Comparison of ENCODE assay signal across 10 cellular contexts in genomic region chr12:96514328-96514727, GRCh38. TPM values are rescaled to one million over a fixed set of nuclear protein-coding genes. Genes with fewer than 3 reads are reported as not detected.
DNase-seq lines count a peak whose midpoint lies in the region; ATAC-seq, FAIRE-seq and TF ChIP-seq lines count a peak whose summit lies in the region.
"Had no signal": no experiment of that assay in that cellular context is flagged by ENCODE, and none has a peak within 500 bp of the region (broad histone marks: within the 10 kb centered on the region; RNA-seq: fewer than 3 reads in every experiment).

No MANE protein-coding gene starts in this region.

- H3K27me3 ChIP-seq in muscle layer of colon (ENCODE audit: control insufficient read depth in 1 of 2, insufficient read depth in 2 of 2, low read length in 2 of 2) (no peaks in the 10 kb centered on the region), pancreas (peaks cover 0 to 3% (median 0%) of the 10 kb centered on the region in 4 donors)
- H3K27me3 ChIP-seq in CD4-positive, alpha-beta T cell (ENCODE audit: control insufficient read depth, insufficient read depth, low read length), result no peaks in the 10 kb centered on the region
- H3K27me3 ChIP-seq: esophagus squamous epithelium, neural progenitor cell had no signal

- H3K4me1 Mint-ChIP-seq in CD4-positive, alpha-beta T cell (ENCODE audit: low read depth), result peaks cover 14% of the 10 kb centered on the region
- H3K4me1 Mint-ChIP-seq: neural progenitor cell had no signal

- 58 to 61% methylated on average over 3 of the region's 3 CpGs for WGBS in pancreas, 2 donors

- no peaks in the 10 kb centered on the region for H3K36me3 Mint-ChIP-seq in CD4-positive, alpha-beta T cell (ENCODE audit: low read depth)
- H3K36me3 Mint-ChIP-seq: neural progenitor cell had no signal

- H3K9ac ChIP-seq in muscle layer of colon (ENCODE audit: low read length), result no peak overlapping the region
- H3K9ac ChIP-seq: neural progenitor cell had no signal

- DNase-seq in CD4-positive, alpha-beta T cell, result no peak
- DNase-seq in OCI-M1 (lab: John Stamatoyannopoulos, UW) (no peak), pancreas (no peak)
- no peak for DNase-seq in stimulated activated CD4-positive, alpha-beta T cell treated with anti-CD3 and anti-CD28 coated beads, Interleukin-4, amount 100 ng/mL, for 4 hours
- DNase-seq: esophagus squamous epithelium had no signal

- no peaks in the 10 kb centered on the region for H3K27me3 Mint-ChIP-seq in CD4-positive, alpha-beta T cell

- H3K4me3 ChIP-seq in muscle layer of colon (ENCODE audit: low read depth in 1 of 2, low read length in 2 of 2), result no peak overlapping the region
- H3K4me3 ChIP-seq in pancreas, result no peak overlapping the region
- H3K4me3 ChIP-seq: esophagus squamous epithelium, neural progenitor cell had no signal

- no peak overlapping the region for H3K27ac Mint-ChIP-seq in CD4-positive, alpha-beta T cell
- H3K27ac Mint-ChIP-seq: neural progenitor cell had no signal

- POLR2A ChIA-PET in CD4-positive, alpha-beta T cell (lab: Charles Lee), result interaction anchor here (2.0 kb wide), 1 partner anchor 114 kb away, joined by 9 read pairs; the partner anchor contains the start of gene CDK17

- ATAC-seq in GM18861 (IDR thresholded peaks at IDR 0.05; ENCODE audit: unreplicated experiment) (peak; percentile 85), GM21825 (IDR thresholded peaks at IDR 0.05; ENCODE audit: unreplicated experiment) (peak; percentile 84), HG03565 (IDR thresholded peaks at IDR 0.05; ENCODE audit: unreplicated experiment) (peak; percentile 86), pancreas (no peak)
- no peak for ATAC-seq in CD4-positive, alpha-beta T cell (ENCODE audit: poor library complexity)

- H3K9me3 ChIP-seq in muscle layer of colon (ENCODE audit: low read length) (no peaks in the 10 kb centered on the region), pancreas (no peaks in the 10 kb centered on the region)
- no peaks in the 10 kb centered on the region for H3K9me3 ChIP-seq in CD4-positive, alpha-beta T cell (ENCODE audit: control insufficient read depth, low read length)
- H3K9me3 ChIP-seq: esophagus squamous epithelium had no signal

- peaks cover 23% of the 10 kb centered on the region for H3K4me1 ChIP-seq in muscle layer of colon (ENCODE audit: insufficient read depth, low read length)
- H3K4me1 ChIP-seq in pancreas, result no peaks in the 10 kb centered on the region
- H3K4me1 ChIP-seq: neural progenitor cell had no signal

- no peaks in the 10 kb centered on the region for H3K9me3 Mint-ChIP-seq in CD4-positive, alpha-beta T cell
- H3K9me3 Mint-ChIP-seq: neural progenitor cell had no signal

- H3K36me3 ChIP-seq in muscle layer of colon (ENCODE audit: insufficient read depth, low read length) (no peaks in the 10 kb centered on the region), pancreas (no peaks in the 10 kb centered on the region)
- H3K36me3 ChIP-seq: esophagus squamous epithelium, neural progenitor cell had no signal

- H3K27ac ChIP-seq in muscle layer of colon (ENCODE audit: low read depth, low read length), result peak overlapping the region; percentile 16
- H3K27ac ChIP-seq in CD4-positive, alpha-beta T cell (ENCODE audit: low read depth, low read length), result no peak overlapping the region
- no peak overlapping the region for H3K27ac ChIP-seq in pancreas
- H3K27ac ChIP-seq: esophagus squamous epithelium, neural progenitor cell had no signal

- intact Hi-C loops in CD4-positive, alpha-beta T cell (cut with DNase I, micrococcal nuclease), result loop anchor here in 1 of 2 experiments (2.0 kb wide), 1 partner anchor 114 kb away; the partner anchor contains the start of gene CDK17
- intact Hi-C loops in pancreas (cut with DNase I), result loop anchor here in 2 of 3 donors (10.0 kb wide), 1 partner anchor 450 kb away; no protein-coding TSS in a partner anchor

- no peak for FAIRE-seq in pancreas (lab: Jason Lieb, UNC)

- TF ChIP-seq CTCF in CD4-positive, alpha-beta T cell (IDR thresholded peaks at IDR 0.05), result no peak
- TF ChIP-seq CTCF in pancreas (IDR thresholded peaks at IDR 0.05), result no peak

- CTCF ChIA-PET in CD4-positive, alpha-beta T cell (lab: Charles Lee), result interaction anchor here (2.5 kb wide), 1 partner anchor 25 kb away, joined by 8 read pairs; the partner anchor contains the start of gene CFAP54

- no peak overlapping the region for H3K4me3 Mint-ChIP-seq in CD4-positive, alpha-beta T cell
- H3K4me3 Mint-ChIP-seq: neural progenitor cell had no signal

RNA-seq across cellular contexts. Expression of gene CFAP54, which starts 25.0 kb away (rescaled TPM):
- total RNA-seq in CD4-positive, alpha-beta T cell, result under 1 TPM; 0.20 to 0.22 TPM
- total RNA-seq in pancreas, result under 1 TPM; 0.03 to 0.21 (median 0.14) TPM
- under 1 TPM; 0.02 to 0.04 TPM for polyA plus RNA-seq in pancreas

Comparison
In these comparisons a context has a peak if more than half of its experiments do, and no peak if none do; other contexts are left out.
1. ATAC-seq: peak in GM18861 (single experiment), GM21825 (single experiment) and HG03565 (single experiment); none in CD4-positive, alpha-beta T cell (single experiment) and pancreas (0 of 4).